ENCODE assay signal across 38 cellular contexts in genomic region chr20:32129863-32130262, GRCh38.
"Had no signal": no experiment of that assay in that cellular context is flagged by ENCODE, and none has a peak within 500 bp of the region (broad histone marks: within the 10 kb centered on the region; RNA-seq: fewer than 3 reads in every experiment).

No MANE protein-coding gene starts in this region.

- H3K4me3 ChIP-seq: adrenal gland, ascending aorta, cardiac muscle cell had no signal

- H3K9me3 Mint-ChIP-seq: activated B cell treated with CpG ODN at 0.5 μM for 24 hours; activated CD4-positive, alpha-beta memory T cell treated with anti-CD3 and anti-CD28 coated beads for 36 hours; activated CD4-positive, alpha-beta T cell treated with anti-CD3 and anti-CD28 coated beads, Interleukin-2, amount 10 ng/mL, durations not matched to agents 7 days and 5 days; activated CD8-positive, alpha-beta T cell treated with anti-CD3 and anti-CD28 coated beads for 36 hours; activated naive CD4-positive, alpha-beta T cell treated with anti-CD3 and anti-CD28 coated beads for 36 hours; activated naive CD4-positive, alpha-beta T cell treated with anti-CD3 and anti-CD28 coated beads, Interleukin-2, amount 50 U/mL, for 72 hours; activated naive CD8-positive, alpha-beta T cell treated with anti-CD3 and anti-CD28 coated beads for 36 hours; activated T-cell treated with anti-CD3 and anti-CD28 coated beads, Interleukin-2, amount 50 U/mL, for 4 hours; activated T-cell treated with anti-CD3 and anti-CD28 coated beads, Interleukin-2, amount 50 U/mL, for 72 hours; activated T-helper 1 cell treated with anti-CD3 and anti-CD28 coated beads, Interleukin-12 subunit alpha, Interleukin-12 subunit beta, Interleukin-2, Interleukin-4 antibody, amounts not matched to agents 30 ng/mL and 10 ng/mL and 1 ng/mL, durations not matched to agents 14 hours and 24 hours and 36 hours; activated T-helper 17 cell treated with anti-CD3 and anti-CD28 coated beads, Interleukin-2, amount 50 U/mL, for 72 hours; central memory CD8-positive, alpha-beta T cell; T-helper 1 cell treated with Interleukin-12 subunit alpha and Interleukin-12 subunit beta and Interleukin-4 antibody, amounts not matched to agents 30 μg/mL and 1 μg/mL, for 36 hours; T-helper 2 cell treated with Interferon-gamma antibody and Interleukin-4, amounts not matched to agents 5 μg/mL and 100 μg/mL, for 36 hours had no signal

- H3K9me3 ChIP-seq: adrenal gland, ascending aorta had no signal

- H3K27ac Mint-ChIP-seq: activated B cell treated with CpG ODN at 0.5 μM for 24 hours; activated CD4-positive, alpha-beta memory T cell treated with anti-CD3 and anti-CD28 coated beads for 36 hours; activated CD4-positive, alpha-beta T cell treated with anti-CD3 and anti-CD28 coated beads, Interleukin-2, amount 10 ng/mL, durations not matched to agents 7 days and 5 days; activated CD8-positive, alpha-beta T cell treated with anti-CD3 and anti-CD28 coated beads for 36 hours; activated naive CD4-positive, alpha-beta T cell treated with anti-CD3 and anti-CD28 coated beads for 36 hours; activated naive CD4-positive, alpha-beta T cell treated with anti-CD3 and anti-CD28 coated beads, Interleukin-2, amount 50 U/mL, for 72 hours; activated naive CD8-positive, alpha-beta T cell treated with anti-CD3 and anti-CD28 coated beads for 36 hours; activated T-cell treated with anti-CD3 and anti-CD28 coated beads, Interleukin-2, amount 50 U/mL, for 72 hours; activated T-helper 1 cell treated with anti-CD3 and anti-CD28 coated beads, Interleukin-12 subunit alpha, Interleukin-12 subunit beta, Interleukin-2, Interleukin-4 antibody, amounts not matched to agents 30 ng/mL and 10 ng/mL and 1 ng/mL, durations not matched to agents 14 hours and 24 hours and 36 hours; activated T-helper 17 cell treated with anti-CD3 and anti-CD28 coated beads, Interleukin-2, amount 50 U/mL, for 72 hours; T-helper 1 cell treated with Interleukin-12 subunit alpha and Interleukin-12 subunit beta and Interleukin-4 antibody, amounts not matched to agents 30 μg/mL and 1 μg/mL, for 36 hours; T-helper 2 cell treated with Interferon-gamma antibody and Interleukin-4, amounts not matched to agents 5 μg/mL and 100 μg/mL, for 36 hours had no signal

- H3K4me3 Mint-ChIP-seq: activated B cell treated with CpG ODN at 0.5 μM for 24 hours; activated CD4-positive, alpha-beta memory T cell treated with anti-CD3 and anti-CD28 coated beads for 36 hours; activated CD4-positive, alpha-beta T cell treated with anti-CD3 and anti-CD28 coated beads, Interleukin-2, amount 10 ng/mL, durations not matched to agents 7 days and 5 days; activated CD8-positive, alpha-beta T cell treated with anti-CD3 and anti-CD28 coated beads for 36 hours; activated naive CD4-positive, alpha-beta T cell treated with anti-CD3 and anti-CD28 coated beads for 36 hours; activated naive CD8-positive, alpha-beta T cell treated with anti-CD3 and anti-CD28 coated beads for 36 hours; activated T-cell treated with anti-CD3 and anti-CD28 coated beads, Interleukin-2, amount 50 U/mL, for 4 hours; activated T-cell treated with anti-CD3 and anti-CD28 coated beads, Interleukin-2, amount 50 U/mL, for 72 hours; activated T-helper 1 cell treated with anti-CD3 and anti-CD28 coated beads, Interleukin-12 subunit alpha, Interleukin-12 subunit beta, Interleukin-2, Interleukin-4 antibody, amounts not matched to agents 30 ng/mL and 10 ng/mL and 1 ng/mL, durations not matched to agents 14 hours and 24 hours and 36 hours; activated T-helper 17 cell treated with anti-CD3 and anti-CD28 coated beads, Interleukin-2, amount 50 U/mL, for 72 hours; brain; central memory CD8-positive, alpha-beta T cell; T-helper 1 cell treated with Interleukin-12 subunit alpha and Interleukin-12 subunit beta and Interleukin-4 antibody, amounts not matched to agents 30 μg/mL and 1 μg/mL, for 36 hours; T-helper 2 cell treated with Interferon-gamma antibody and Interleukin-4, amounts not matched to agents 5 μg/mL and 100 μg/mL, for 36 hours had no signal

- H3K27ac ChIP-seq: adrenal gland, ascending aorta, cardiac muscle cell, VCaP had no signal

- FAIRE-seq: bronchial epithelial cell, TTC549 had no signal

- DNase-seq: activated B cell treated with CpG ODN at 0.5 μM for 24 hours; activated CD4-positive, alpha-beta memory T cell treated with anti-CD3 and anti-CD28 coated beads for 36 hours; activated CD4-positive, alpha-beta T cell treated with anti-CD3 and anti-CD28 coated beads for 48 hours; activated CD4-positive, alpha-beta T cell treated with anti-CD3 and anti-CD28 coated beads, Interleukin-2, amount 10 ng/mL, durations not matched to agents 7 days and 5 days; activated CD4-positive, CD25-positive, alpha-beta regulatory T cell treated with anti-CD3 and anti-CD28 coated beads, Interleukin-2, amount 50 U/mL, for 72 hours; activated CD8-positive, alpha-beta memory T cell treated with anti-CD3 and anti-CD28 coated beads, Interleukin-2, amount 50 U/mL, for 4 hours; activated CD8-positive, alpha-beta T cell treated with anti-CD3 and anti-CD28 coated beads for 36 hours; activated effector memory CD4-positive, alpha-beta T cell treated with anti-CD3 and anti-CD28 coated beads, Interleukin-2, amount 50 U/mL, for 16 hours; activated gamma-delta T cell treated with Interleukin-2 at 50 U/mL for 16 hours; activated naive CD4-positive, alpha-beta T cell; activated naive CD4-positive, alpha-beta T cell treated with anti-CD3 and anti-CD28 coated beads for 36 hours; activated naive CD4-positive, alpha-beta T cell treated with anti-CD3 and anti-CD28 coated beads, Interleukin-2, amount 50 U/mL, for 16 hours; activated naive CD8-positive, alpha-beta T cell treated with anti-CD3 and anti-CD28 coated beads for 36 hours; activated T-cell treated with anti-CD3 and anti-CD28 coated beads for 4 hours; activated T-cell treated with anti-CD3 and anti-CD28 coated beads, Interleukin-2, amount 50 U/mL, for 1 hour; activated T-cell treated with anti-CD3 and anti-CD28 coated beads, Interleukin-2, amount 50 U/mL, for 4 hours; activated T-cell treated with anti-CD3 and anti-CD28 coated beads, Interleukin-2, amount 50 U/mL, for 72 hours; adrenal gland; amniotic stem cell; anterior cingulate cortex; caudate nucleus; cerebellar nuclear complex; SW 1271; T-helper 1 cell; T-helper 2 cell; T-helper 9 cell had no signal

- H3K36me3 ChIP-seq: cardiac muscle cell had no signal

- H3K27me3 ChIP-seq: adrenal gland, ascending aorta, cardiac muscle cell had no signal

- H3K27me3 Mint-ChIP-seq: activated B cell treated with CpG ODN at 0.5 μM for 24 hours; activated CD4-positive, alpha-beta memory T cell treated with anti-CD3 and anti-CD28 coated beads for 36 hours; activated CD4-positive, alpha-beta T cell treated with anti-CD3 and anti-CD28 coated beads, Interleukin-2, amount 10 ng/mL, durations not matched to agents 7 days and 5 days; activated CD8-positive, alpha-beta T cell treated with anti-CD3 and anti-CD28 coated beads for 36 hours; activated naive CD8-positive, alpha-beta T cell treated with anti-CD3 and anti-CD28 coated beads for 36 hours; activated T-helper 17 cell treated with anti-CD3 and anti-CD28 coated beads, Interleukin-2, amount 50 U/mL, for 72 hours; brain; central memory CD8-positive, alpha-beta T cell had no signal

- ATAC-seq: activated CD8-positive, alpha-beta T cell treated with anti-CD3 and anti-CD28 coated beads for 36 hours; activated naive CD4-positive, alpha-beta T cell treated with anti-CD3 and anti-CD28 coated beads, Interleukin-2, amount 50 U/mL, for 72 hours; activated T-cell treated with anti-CD3 and anti-CD28 coated beads, Interleukin-2, amount 50 U/mL, for 4 hours; activated T-cell treated with anti-CD3 and anti-CD28 coated beads, Interleukin-2, amount 50 U/mL, for 72 hours; activated T-helper 17 cell treated with anti-CD3 and anti-CD28 coated beads, Interleukin-2, amount 50 U/mL, for 72 hours had no signal
